Comparison of ENCODE assay signal across 14 cellular contexts in the genomic region with DNA sequence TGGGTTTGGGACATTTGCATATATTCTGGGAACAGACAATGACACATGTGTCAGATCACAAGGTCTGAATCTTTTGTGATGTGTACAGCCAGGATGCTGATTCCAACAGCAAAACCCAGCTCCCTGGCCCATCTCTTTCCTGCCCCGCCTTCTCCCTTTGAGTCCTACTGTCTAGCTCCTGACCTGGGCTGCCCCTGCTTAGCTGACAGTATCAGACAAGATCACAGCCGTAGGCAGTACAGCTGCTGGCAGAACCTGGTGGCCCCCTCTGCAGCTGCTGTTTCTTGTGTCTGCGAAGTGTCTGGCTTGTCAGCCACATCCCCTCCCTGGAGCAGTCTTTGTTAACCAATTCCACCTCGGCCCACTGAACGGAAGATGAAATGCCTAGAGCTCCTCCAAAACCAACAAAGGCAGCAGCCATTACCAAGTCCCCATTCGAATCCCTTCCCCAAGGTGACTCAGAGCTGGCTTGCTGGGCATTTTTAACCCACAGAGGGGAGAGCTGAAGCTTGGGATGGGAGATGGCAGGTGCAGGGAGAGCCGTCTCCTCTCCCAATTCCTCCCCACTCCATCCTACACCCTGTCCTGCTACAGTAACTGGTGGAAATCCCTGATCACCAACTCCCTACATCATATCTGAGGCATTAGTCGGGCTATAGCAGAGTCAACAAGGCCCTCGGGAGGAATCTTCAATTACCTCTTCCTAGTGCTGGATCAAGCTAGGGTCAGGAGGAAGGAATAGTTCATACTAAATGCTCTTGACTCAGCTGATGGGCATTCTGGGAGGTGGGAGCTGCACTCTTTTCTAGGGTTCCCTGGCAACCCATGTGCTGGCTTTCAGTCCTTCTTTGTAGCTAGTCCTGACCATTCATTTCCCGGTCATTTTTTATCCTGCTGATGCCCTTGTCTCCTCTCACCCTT. TPM values are rescaled to one million over a fixed set of nuclear protein-coding genes. Genes with fewer than 3 reads are reported as not detected.
A peak's percentile ranks its signal among the peaks of the same experiment; 100 is the strongest.
DNase-seq lines count a peak whose midpoint lies in the region; ATAC-seq and TF ChIP-seq lines count a peak whose summit lies in the region.
"Had no signal": no experiment of that assay in that cellular context is flagged by ENCODE, and none has a peak within 500 bp of the region (broad histone marks: within the 10 kb centered on the region; RNA-seq: fewer than 3 reads in every experiment).

No MANE protein-coding gene starts in this region.

- POLR2A ChIA-PET in naive thymus-derived CD8-positive, alpha-beta T cell (lab: Charles Lee): interaction anchor here (0.6 kb wide), 1 partner anchor 27 kb away, joined by 3 read pairs; no protein-coding TSS in a partner anchor
- POLR2A ChIA-PET in A673 (lab: Charles Lee; ENCODE audit: low non-redundant PET): no interaction called here

- peaks cover 26% of the 10 kb centered on the region for H3K27me3 ChIP-seq in skeletal muscle satellite cell (ENCODE audit: control insufficient read depth, insufficient read depth, low read length)
- H3K27me3 ChIP-seq in A673 (replicated peaks; ENCODE audit: insufficient read depth, low read depth, low read length, poor library complexity): no peaks in the 10 kb centered on the region
- H3K27me3 ChIP-seq: tibial artery had no signal

- H3K36me3 ChIP-seq in skeletal muscle satellite cell (ENCODE audit: insufficient read depth, low read length): no peaks in the 10 kb centered on the region
- H3K36me3 ChIP-seq in A673 (ENCODE audit: insufficient read depth, low read length, poor library complexity, severe bottlenecking): no peaks in the 10 kb centered on the region
- H3K36me3 ChIP-seq: tibial artery had no signal

- CTCF ChIA-PET in A673 (lab: Charles Lee): interaction anchor here (0.5 kb wide), 1 partner anchor 321 kb away, joined by 6 read pairs; no protein-coding TSS in a partner anchor

- H3K4me3 ChIP-seq in skeletal muscle satellite cell (ENCODE audit: low read length) (peak overlapping the region; percentile 10), A673 (ENCODE audit: low read depth, low read length, poor library complexity, severe bottlenecking) (no peak overlapping the region)
- H3K4me3 ChIP-seq: tibial artery had no signal

- peaks cover 0 to 3% (median 0%) of the 10 kb centered on the region in 3 donors for H3K36me3 Mint-ChIP-seq in naive thymus-derived CD8-positive, alpha-beta T cell
- H3K36me3 Mint-ChIP-seq: naive thymus-derived CD4-positive, alpha-beta T cell had no signal

- TF ChIP-seq CTCF in A673 (conservative IDR thresholded peaks at IDR 0.05; ENCODE audit: low read depth, low read length): no peak

- intact Hi-C loops in A673 (cut with micrococcal nuclease; ENCODE audit: unreplicated experiment): no loop called here

- peak; percentile 20 to 42 for DNase-seq in NCI-H2081 (lab: John Stamatoyannopoulos, UW)
- no peak for DNase-seq in NCI-H2081 treated with DMSO at 0.1 percent for 48 hours (lab: John Stamatoyannopoulos, UW)
- peak; percentile 70 to 94 for DNase-seq in NCI-H524 (lab: John Stamatoyannopoulos, UW)
- DNase-seq in ecto neural progenitor cell (ENCODE audit: low spot score): peak; percentile 83
- DNase-seq in naive thymus-derived CD8-positive, alpha-beta T cell: no peak
- DNase-seq in A673 (ENCODE audit: low spot score): no peak
- no peak for DNase-seq in globus pallidus (ENCODE audit: low spot score)
- DNase-seq: activated gamma-delta T cell treated with Interleukin-2 at 50 U/mL for 16 hours; effector memory CD8-positive, alpha-beta T cell; naive thymus-derived CD4-positive, alpha-beta T cell; stimulated activated CD4-positive, alpha-beta T cell treated with anti-CD3 and anti-CD28 coated beads, Interleukin-4, amount 100 ng/mL, for 1 hour; tibial artery had no signal

- ATAC-seq in naive thymus-derived CD8-positive, alpha-beta T cell: no peak
- ATAC-seq: effector memory CD8-positive, alpha-beta T cell; naive thymus-derived CD4-positive, alpha-beta T cell had no signal

- H3K4me1 ChIP-seq in skeletal muscle satellite cell (ENCODE audit: control insufficient read depth, insufficient read depth, low read length) (peaks cover 36% of the 10 kb centered on the region), A673 (ENCODE audit: insufficient read depth, low read length, poor library complexity, severe bottlenecking) (peaks cover 34% of the 10 kb centered on the region)
- H3K4me1 ChIP-seq: tibial artery had no signal

- no peak overlapping the region for H3K27ac ChIP-seq in A673 (ENCODE audit: low read depth, low read length, poor library complexity, severe bottlenecking)
- H3K27ac ChIP-seq: tibial artery had no signal

- H3K4me2 ChIP-seq in skeletal muscle satellite cell (ENCODE audit: low read length): peak overlapping the region; percentile 5

- peaks cover 3 to 20% (median 11%) of the 10 kb centered on the region in 5 donors for H3K27me3 Mint-ChIP-seq in naive thymus-derived CD8-positive, alpha-beta T cell

- no TSS peak for BruUV-seq in A673 (replicated peaks; lab: Mats Ljungman, UMichigan)

- H3K9ac ChIP-seq in skeletal muscle satellite cell (ENCODE audit: low read depth, low read length): peak overlapping the region; percentile 41

- no peak overlapping the region for H3K4me3 Mint-ChIP-seq in naive thymus-derived CD8-positive, alpha-beta T cell
- H3K4me3 Mint-ChIP-seq: effector memory CD8-positive, alpha-beta T cell; naive thymus-derived CD4-positive, alpha-beta T cell had no signal

- peaks cover 0 to 6% (median 0%) of the 10 kb centered on the region in 4 donors for H3K4me1 Mint-ChIP-seq in naive thymus-derived CD8-positive, alpha-beta T cell
- H3K4me1 Mint-ChIP-seq: naive thymus-derived CD4-positive, alpha-beta T cell had no signal

- no peaks in the 10 kb centered on the region for H3K9me3 Mint-ChIP-seq in naive thymus-derived CD8-positive, alpha-beta T cell
- H3K9me3 Mint-ChIP-seq: effector memory CD8-positive, alpha-beta T cell; naive thymus-derived CD4-positive, alpha-beta T cell had no signal

- H3K9me3 ChIP-seq in skeletal muscle satellite cell (replicated peaks; ENCODE audit: low read length) (no peaks in the 10 kb centered on the region), A673 (ENCODE audit: low read depth, low read length, poor library complexity, severe bottlenecking) (no peaks in the 10 kb centered on the region)
- H3K9me3 ChIP-seq: tibial artery had no signal

- H3K27ac Mint-ChIP-seq in naive thymus-derived CD8-positive, alpha-beta T cell: peak overlapping the region in 1 of 10 donors; percentile 26
- H3K27ac Mint-ChIP-seq: effector memory CD8-positive, alpha-beta T cell; naive thymus-derived CD4-positive, alpha-beta T cell had no signal

RNA-seq across cellular contexts. Expression of a gene that starts 5.8 kb away (rescaled TPM):
- total RNA-seq in skeletal muscle satellite cell (2012; rRNA removed): 0.22 and 0.76 TPM in 2 replicates
- total RNA-seq in naive thymus-derived CD8-positive, alpha-beta T cell: 1 to 10 TPM; 7.3 to 8.7 TPM
- 1 to 10 TPM; 1.2 to 1.5 (median 1.3) TPM for polyA plus RNA-seq in naive thymus-derived CD8-positive, alpha-beta T cell
- 7.8 and 8.8 TPM in 2 replicates for total RNA-seq in A673 (2021)

RNA-seq across cellular contexts. Expression of a gene that starts 42.9 kb away (rescaled TPM):
- under 0.01 TPM in 1 of 2 replicates, not detected in the other for total RNA-seq in skeletal muscle satellite cell (2012; rRNA removed)
- total RNA-seq in naive thymus-derived CD8-positive, alpha-beta T cell: not detected
- polyA plus RNA-seq in naive thymus-derived CD8-positive, alpha-beta T cell: 1 to 10 TPM in 1 of 3 donors, under 1 TPM in 2; 0.40 to 1.5 (median 0.85) TPM
- total RNA-seq in A673 (2021): 1.5 and 2.6 TPM in 2 replicates
- total RNA-seq: HT-29 had no signal

Comparison
In these comparisons a context has a peak if more than half of its experiments do, and no peak if none do; other contexts are left out.
1. DNase-seq: peak in NCI-H2081 (2 of 2), NCI-H524 (2 of 2) and ecto neural progenitor cell (single experiment); none in NCI-H2081 treated with DMSO at 0.1 percent for 48 hours (single experiment), naive thymus-derived CD8-positive, alpha-beta T cell (0 of 10), A673 (single experiment) and globus pallidus (single experiment).